In genomic region chr7:44754802-44755697, GRCh38 we compare ENCODE assay signal across 11 cellular contexts. TPM values are rescaled to one million over a fixed set of nuclear protein-coding genes. Genes with fewer than 3 reads are reported as not detected.
DNase-seq lines count a peak whose midpoint lies in the region; ATAC-seq and TF ChIP-seq lines count a peak whose summit lies in the region.
"Had no signal": no experiment of that assay in that cellular context is flagged by ENCODE, and none has a peak within 500 bp of the region (broad histone marks: within the 10 kb centered on the region; RNA-seq: fewer than 3 reads in every experiment).

No MANE protein-coding gene starts in this region.

- H3K9me3 ChIP-seq in T-helper 17 cell (ENCODE audit: control insufficient read depth, low read length, poor library complexity, severe bottlenecking) (no peaks in the 10 kb centered on the region), transverse colon (no peaks in the 10 kb centered on the region), adrenal gland (replicated peaks in 1 of 3) (no peaks in the 10 kb centered on the region)

- TF ChIP-seq CTCF in transverse colon (IDR thresholded peaks at IDR 0.05) = no peak
- no peak for TF ChIP-seq CTCF in adrenal gland (IDR thresholded peaks at IDR 0.05)

- POLR2A ChIA-PET in activated naive CD8-positive, alpha-beta T cell treated with anti-CD3 and anti-CD28 coated beads, Interleukin-2, amount 10 ng/mL, durations not matched to agents 7 days and 5 days (lab: Charles Lee) = no interaction called here

- no peak for TF ChIP-seq EP300 in transverse colon (IDR thresholded peaks at IDR 0.05; ENCODE audit: low read depth)

- 74% methylated on average over 10 of the region's 11 CpGs; no CpG with 5 or more reads in 1 of the 2 donors for WGBS in transverse colon (ENCODE audit: low coverage in 1 of 2), 2 donors
- 91 to 98% (median 92%) methylated on average over 8 to 11 of the region's 11 CpGs for WGBS in adrenal gland, 4 donors

- H3K36me3 Mint-ChIP-seq in activated naive CD8-positive, alpha-beta T cell treated with anti-CD3 and anti-CD28 coated beads, Interleukin-2, amount 10 ng/mL, durations not matched to agents 7 days and 5 days = peaks cover 6% of the 10 kb centered on the region
- H3K36me3 Mint-ChIP-seq in activated naive CD8-positive, alpha-beta T cell treated with anti-CD3 and anti-CD28 coated beads for 36 hours = peaks cover 20% of the 10 kb centered on the region
- H3K36me3 Mint-ChIP-seq in T-helper 17 cell (ENCODE audit: low read depth) (no peaks in the 10 kb centered on the region), memory B cell (peaks cover 8% of the 10 kb centered on the region)

- H3K4me1 ChIP-seq in transverse colon (peaks cover 23 to 54% (median 35%) of the 10 kb centered on the region in 4 donors), adrenal gland (replicated peaks in 1 of 2) (peaks cover 8 to 27% of the 10 kb centered on the region in 2 donors)

- H3K36me3 ChIP-seq in transverse colon (peaks cover 0 to 16% (median 0%) of the 10 kb centered on the region in 4 donors), adrenal gland (replicated peaks in 1 of 2) (peaks cover 0 to 32% of the 10 kb centered on the region in 2 donors)

- TF ChIP-seq POLR2A in transverse colon (IDR thresholded peaks at IDR 0.05) (no peak), adrenal gland (IDR thresholded peaks at IDR 0.05) (no peak)

- in situ Hi-C loops in transverse colon (cut with MboI; ENCODE audit: low pct_ligation_motif_present in 1 of 4, low pct_unique_long_range_greater_than_20kb in 1 of 4, low sequenced_read_pairs in 3 of 4) = loop anchor here in 3 of 4 donors (10.0 to 25.0 kb wide), 2 partner anchors 160 to 168 kb away; partner anchors contain the start of gene TMED4 (in 2 of the 3)

- H3K27ac Mint-ChIP-seq in activated naive CD8-positive, alpha-beta T cell treated with anti-CD3 and anti-CD28 coated beads, Interleukin-2, amount 10 ng/mL, durations not matched to agents 7 days and 5 days = peak overlapping the region; percentile 38
- no peak overlapping the region for H3K27ac Mint-ChIP-seq in activated naive CD8-positive, alpha-beta T cell treated with anti-CD3 and anti-CD28 coated beads for 36 hours
- peak overlapping the region; percentile 87 for H3K27ac Mint-ChIP-seq in T-helper 17 cell
- peak overlapping the region; percentile 17 for H3K27ac Mint-ChIP-seq in memory B cell
- H3K27ac Mint-ChIP-seq: activated naive CD4-positive, alpha-beta T cell treated with anti-CD3 and anti-CD28 coated beads, Interleukin-2, amount 50 U/mL, for 24 hours had no signal

- intact Hi-C loops in transverse colon (cut with DNase I; ENCODE audit: low total_unique reads) = no loop called here
- intact Hi-C loops in adrenal gland (cut with DNase I) = no loop called here

- no peak overlapping the region for H3K4me3 ChIP-seq in transverse colon
- no peak overlapping the region for H3K4me3 ChIP-seq in adrenal gland

- peaks cover 17% of the 10 kb centered on the region for H3K4me1 Mint-ChIP-seq in activated naive CD8-positive, alpha-beta T cell treated with anti-CD3 and anti-CD28 coated beads, Interleukin-2, amount 10 ng/mL, durations not matched to agents 7 days and 5 days
- H3K4me1 Mint-ChIP-seq in activated naive CD8-positive, alpha-beta T cell treated with anti-CD3 and anti-CD28 coated beads for 36 hours = peaks cover 32% of the 10 kb centered on the region
- peaks cover 28% of the 10 kb centered on the region for H3K4me1 Mint-ChIP-seq in T-helper 17 cell
- peaks cover 33% of the 10 kb centered on the region for H3K4me1 Mint-ChIP-seq in memory B cell

- H3K27me3 ChIP-seq in transverse colon = no peaks in the 10 kb centered on the region
- no peaks in the 10 kb centered on the region for H3K27me3 ChIP-seq in adrenal gland

- DNase-seq in activated naive CD8-positive, alpha-beta T cell treated with anti-CD3 and anti-CD28 coated beads, Interleukin-2, amount 10 ng/mL, durations not matched to agents 7 days and 5 days = no peak
- DNase-seq in activated naive CD8-positive, alpha-beta T cell treated with anti-CD3 and anti-CD28 coated beads for 36 hours = no peak
- no peak for DNase-seq in T-helper 17 cell
- DNase-seq in memory B cell (ENCODE audit: low spot score in 2 of 2) = no peak
- no peak for DNase-seq in transverse colon
- DNase-seq in EL = no peak
- no peak for DNase-seq in adrenal gland
- DNase-seq in hippocampal formation (lab: John Stamatoyannopoulos, UW) = no peak
- DNase-seq: NCI-H2081 treated with DMSO at 0.1 percent for 48 hours; stimulated activated CD4-positive, alpha-beta T cell treated with anti-CD3 and anti-CD28 coated beads, Interleukin-4, amount 100 ng/mL, for 4 hours had no signal

- H3K27me3 Mint-ChIP-seq in activated naive CD8-positive, alpha-beta T cell treated with anti-CD3 and anti-CD28 coated beads, Interleukin-2, amount 10 ng/mL, durations not matched to agents 7 days and 5 days = no peaks in the 10 kb centered on the region
- no peaks in the 10 kb centered on the region for H3K27me3 Mint-ChIP-seq in activated naive CD8-positive, alpha-beta T cell treated with anti-CD3 and anti-CD28 coated beads for 36 hours
- H3K27me3 Mint-ChIP-seq in T-helper 17 cell (no peaks in the 10 kb centered on the region), memory B cell (no peaks in the 10 kb centered on the region)
- H3K27me3 Mint-ChIP-seq: activated naive CD4-positive, alpha-beta T cell treated with anti-CD3 and anti-CD28 coated beads, Interleukin-2, amount 50 U/mL, for 24 hours had no signal

- H3K27ac ChIP-seq in transverse colon = peak overlapping the region; percentile 4 to 63 (median 30)
- peak overlapping the region in 1 of 5 donors; percentile 18 for H3K27ac ChIP-seq in adrenal gland

- no peak overlapping the region for H3K4me3 Mint-ChIP-seq in activated naive CD8-positive, alpha-beta T cell treated with anti-CD3 and anti-CD28 coated beads, Interleukin-2, amount 10 ng/mL, durations not matched to agents 7 days and 5 days
- no peak overlapping the region for H3K4me3 Mint-ChIP-seq in activated naive CD8-positive, alpha-beta T cell treated with anti-CD3 and anti-CD28 coated beads for 36 hours
- H3K4me3 Mint-ChIP-seq in T-helper 17 cell (peak overlapping the region; percentile 55), memory B cell (peak overlapping the region; percentile 32)
- H3K4me3 Mint-ChIP-seq: activated naive CD4-positive, alpha-beta T cell treated with anti-CD3 and anti-CD28 coated beads, Interleukin-2, amount 50 U/mL, for 24 hours had no signal

- ATAC-seq in activated naive CD8-positive, alpha-beta T cell treated with anti-CD3 and anti-CD28 coated beads, Interleukin-2, amount 10 ng/mL, durations not matched to agents 7 days and 5 days (ENCODE audit: low read depth) = no peak
- ATAC-seq in T-helper 17 cell (no peak), memory B cell (ENCODE audit: low read depth) (no peak)

- no peaks in the 10 kb centered on the region for H3K9me3 Mint-ChIP-seq in activated naive CD8-positive, alpha-beta T cell treated with anti-CD3 and anti-CD28 coated beads, Interleukin-2, amount 10 ng/mL, durations not matched to agents 7 days and 5 days
- no peaks in the 10 kb centered on the region for H3K9me3 Mint-ChIP-seq in activated naive CD8-positive, alpha-beta T cell treated with anti-CD3 and anti-CD28 coated beads for 36 hours
- H3K9me3 Mint-ChIP-seq in memory B cell = no peaks in the 10 kb centered on the region
- H3K9me3 Mint-ChIP-seq: activated naive CD4-positive, alpha-beta T cell treated with anti-CD3 and anti-CD28 coated beads, Interleukin-2, amount 50 U/mL, for 24 hours had no signal

RNA-seq across cellular contexts. Expression of gene ZMIZ2, which starts 6.4 kb away (rescaled TPM):
- total RNA-seq in activated naive CD8-positive, alpha-beta T cell treated with anti-CD3 and anti-CD28 coated beads, Interleukin-2, amount 10 ng/mL, durations not matched to agents 7 days and 5 days = 100 to 1,000 TPM; 120 to 124 TPM
- total RNA-seq in activated naive CD8-positive, alpha-beta T cell treated with anti-CD3 and anti-CD28 coated beads for 36 hours = 100 to 1,000 TPM; 116 to 122 TPM
- total RNA-seq in T-helper 17 cell (100 to 1,000 TPM; 117 to 171 TPM), transverse colon (10 to 100 TPM; 40.6 to 92.7 (median 69.3) TPM), adrenal gland (100 to 1,000 TPM in 1 of 8 donors, 10 to 100 TPM in 7; 19.2 to 116 (median 53.7) TPM)
- polyA plus RNA-seq in adrenal gland = 100 to 1,000 TPM in 1 of 3 donors, 10 to 100 TPM in 2; 33.3 to 280 (median 96.3) TPM

RNA-seq across cellular contexts. Expression of gene PPIA, which starts 41.4 kb away (rescaled TPM):
- total RNA-seq in activated naive CD8-positive, alpha-beta T cell treated with anti-CD3 and anti-CD28 coated beads, Interleukin-2, amount 10 ng/mL, durations not matched to agents 7 days and 5 days = 1,000 to 10,000 TPM; 1,658 to 1,692 TPM
- total RNA-seq in activated naive CD8-positive, alpha-beta T cell treated with anti-CD3 and anti-CD28 coated beads for 36 hours = 1,000 to 10,000 TPM; 3,010 to 3,071 TPM
- 100 to 1,000 TPM; 691 to 692 TPM for total RNA-seq in T-helper 17 cell
- total RNA-seq in transverse colon = 1,000 to 10,000 TPM in 1 of 4 donors, 100 to 1,000 TPM in 3; 631 to 1,290 (median 820) TPM
- 1,000 to 10,000 TPM in 4 of 8 donors, 100 to 1,000 TPM in 4; 589 to 1,729 (median 1,078) TPM for total RNA-seq in adrenal gland
- polyA plus RNA-seq in adrenal gland = 1,000 to 10,000 TPM; 1,388 to 3,672 (median 3,342) TPM

Comparison
In these comparisons a context has a peak if more than half of its experiments do, and no peak if none do; other contexts are left out.
1. H3K4me3 Mint-ChIP-seq: peak in T-helper 17 cell (single experiment) and memory B cell (single experiment); none in activated naive CD8-positive, alpha-beta T cell treated with anti-CD3 and anti-CD28 coated beads, Interleukin-2, amount 10 ng/mL, durations not matched to agents 7 days and 5 days (single experiment) and activated naive CD8-positive, alpha-beta T cell treated with anti-CD3 and anti-CD28 coated beads for 36 hours (single experiment).